Comparison of ENCODE assay signal across 8 cellular contexts in the genomic region with DNA sequence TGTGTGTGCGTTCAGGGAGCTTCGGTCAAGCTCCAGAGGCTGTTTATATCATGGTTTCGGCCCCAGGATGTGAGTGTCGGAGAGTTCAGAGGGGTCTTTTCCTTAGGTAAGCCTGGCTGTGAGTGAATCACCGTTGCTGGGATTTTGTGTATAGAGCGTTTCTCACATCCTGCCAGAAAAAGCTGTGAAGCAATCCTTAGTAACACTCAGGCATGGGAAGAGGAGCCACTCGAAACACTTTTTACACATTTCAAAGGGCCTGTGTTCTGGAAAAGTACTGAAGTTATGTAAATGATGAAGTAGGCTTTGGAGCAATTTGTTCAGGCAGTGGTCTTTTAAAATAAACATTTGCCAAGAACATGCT. TPM values are rescaled to one million over a fixed set of nuclear protein-coding genes. Genes with fewer than 3 reads are reported as not detected.
DNase-seq lines count a peak whose midpoint lies in the region; ATAC-seq lines count a peak whose summit lies in the region.

No MANE protein-coding gene starts in this region.

- H3K9me3 ChIP-seq in iPS-15b (ENCODE audit: control insufficient read depth, insufficient read depth, low read length): no peaks in the 10 kb centered on the region

- H3K4me3 ChIP-seq in iPS-15b (ENCODE audit: low read depth, low read length): peak overlapping the region; percentile 88

- no peaks in the 10 kb centered on the region for H3K36me3 ChIP-seq in iPS-15b (ENCODE audit: control insufficient read depth, insufficient read depth, low read length)

- peaks cover 33% of the 10 kb centered on the region for H3K4me1 ChIP-seq in iPS-15b (ENCODE audit: control insufficient read depth, insufficient read depth, low read length)

- peak overlapping the region; percentile 90 for H3K9ac ChIP-seq in iPS-15b (ENCODE audit: low read depth, low read length)

- H3K27me3 Mint-ChIP-seq in activated T-cell treated with anti-CD3 and anti-CD28 coated beads, Interleukin-2, amount 50 U/mL, for 4 hours (ENCODE audit: low read depth): no peaks in the 10 kb centered on the region
- H3K27me3 Mint-ChIP-seq in stimulated activated naive CD8-positive, alpha-beta T cell treated with anti-CD3 and anti-CD28 coated beads, Interleukin-15, amount 100 ng/mL, for 72 hours: no peaks in the 10 kb centered on the region

- H3K4me3 Mint-ChIP-seq in activated T-cell treated with anti-CD3 and anti-CD28 coated beads, Interleukin-2, amount 50 U/mL, for 4 hours: peak overlapping the region; percentile 98
- peak overlapping the region; percentile 86 to 90 for H3K4me3 Mint-ChIP-seq in stimulated activated naive CD8-positive, alpha-beta T cell treated with anti-CD3 and anti-CD28 coated beads, Interleukin-15, amount 100 ng/mL, for 72 hours

- no peaks in the 10 kb centered on the region for H3K27me3 ChIP-seq in iPS-15b (ENCODE audit: control insufficient read depth, insufficient read depth, low read length)

- peak overlapping the region; percentile 97 to 99 for H3K27ac Mint-ChIP-seq in activated naive CD4-positive, alpha-beta T cell treated with anti-CD3 and anti-CD28 coated beads, Interleukin-2, amount 50 U/mL, for 72 hours
- H3K27ac Mint-ChIP-seq in stimulated activated naive CD8-positive, alpha-beta T cell treated with anti-CD3 and anti-CD28 coated beads, Interleukin-15, amount 100 ng/mL, for 72 hours: peak overlapping the region; percentile 88 to 90

- peaks cover 22% of the 10 kb centered on the region for H3K36me3 Mint-ChIP-seq in activated T-cell treated with anti-CD3 and anti-CD28 coated beads, Interleukin-2, amount 50 U/mL, for 4 hours (ENCODE audit: insufficient read depth)
- H3K36me3 Mint-ChIP-seq in activated naive CD4-positive, alpha-beta T cell treated with anti-CD3 and anti-CD28 coated beads, Interleukin-2, amount 50 U/mL, for 72 hours: peaks cover 22 to 48% of the 10 kb centered on the region in 2 donors

- no peak for DNase-seq in activated T-cell treated with anti-CD3 and anti-CD28 coated beads, Interleukin-2, amount 50 U/mL, for 4 hours
- DNase-seq in activated T-cell treated with anti-CD3 and anti-CD28 coated beads, Interleukin-2, amount 50 U/mL, for 1 hour: no peak
- no peak for DNase-seq in activated naive CD4-positive, alpha-beta T cell treated with anti-CD3 and anti-CD28 coated beads, Interleukin-2, amount 50 U/mL, for 72 hours (ENCODE audit: low spot score in 2 of 2)
- DNase-seq in stimulated activated naive CD8-positive, alpha-beta T cell treated with anti-CD3 and anti-CD28 coated beads, Interleukin-15, amount 100 ng/mL, for 72 hours: no peak
- DNase-seq in GM19238 (ENCODE audit: insufficient read length, low spot score) (no peak), NCI-H1105 (lab: John Stamatoyannopoulos, UW) (no peak)

- H3K4me1 Mint-ChIP-seq in activated T-cell treated with anti-CD3 and anti-CD28 coated beads, Interleukin-2, amount 50 U/mL, for 4 hours (ENCODE audit: low read depth): peaks cover 49% of the 10 kb centered on the region
- peaks cover 64% of the 10 kb centered on the region for H3K4me1 Mint-ChIP-seq in stimulated activated naive CD8-positive, alpha-beta T cell treated with anti-CD3 and anti-CD28 coated beads, Interleukin-15, amount 100 ng/mL, for 72 hours

- no peak for ATAC-seq in activated T-cell treated with anti-CD3 and anti-CD28 coated beads, Interleukin-2, amount 50 U/mL, for 4 hours
- ATAC-seq in activated naive CD4-positive, alpha-beta T cell treated with anti-CD3 and anti-CD28 coated beads, Interleukin-2, amount 50 U/mL, for 72 hours: peak in 1 of 2 donors; percentile 23
- no peak for ATAC-seq in stimulated activated naive CD8-positive, alpha-beta T cell treated with anti-CD3 and anti-CD28 coated beads, Interleukin-15, amount 100 ng/mL, for 72 hours
- no peak for ATAC-seq in GM19455 (IDR thresholded peaks at IDR 0.05; ENCODE audit: unreplicated experiment)

- H3K9me3 Mint-ChIP-seq in activated T-cell treated with anti-CD3 and anti-CD28 coated beads, Interleukin-2, amount 50 U/mL, for 4 hours: no peaks in the 10 kb centered on the region
- no peaks in the 10 kb centered on the region for H3K9me3 Mint-ChIP-seq in activated naive CD4-positive, alpha-beta T cell treated with anti-CD3 and anti-CD28 coated beads, Interleukin-2, amount 50 U/mL, for 72 hours
- no peaks in the 10 kb centered on the region for H3K9me3 Mint-ChIP-seq in stimulated activated naive CD8-positive, alpha-beta T cell treated with anti-CD3 and anti-CD28 coated beads, Interleukin-15, amount 100 ng/mL, for 72 hours

RNA-seq across cellular contexts. Expression of a gene that starts 0.7 kb away (rescaled TPM):
- 10 to 100 TPM; 47.4 to 51.7 (median 47.5) TPM for total RNA-seq in activated T-cell treated with anti-CD3 and anti-CD28 coated beads, Interleukin-2, amount 50 U/mL, for 4 hours
- total RNA-seq in activated naive CD4-positive, alpha-beta T cell treated with anti-CD3 and anti-CD28 coated beads, Interleukin-2, amount 50 U/mL, for 72 hours: 100 to 1,000 TPM in 1 of 2 donors, 10 to 100 TPM in 1; 63.5 to 122 TPM

RNA-seq across cellular contexts. Expression of a gene that starts 19.2 kb away (rescaled TPM):
- total RNA-seq in activated T-cell treated with anti-CD3 and anti-CD28 coated beads, Interleukin-2, amount 50 U/mL, for 4 hours: 100 to 1,000 TPM; 118 to 143 (median 136) TPM
- 100 to 1,000 TPM; 179 to 182 TPM for total RNA-seq in activated naive CD4-positive, alpha-beta T cell treated with anti-CD3 and anti-CD28 coated beads, Interleukin-2, amount 50 U/mL, for 72 hours
